Comparison of ENCODE assay signal across 7 cellular contexts in genomic region chr6:32254761-32255211, GRCh38. TPM values are rescaled to one million over a fixed set of nuclear protein-coding genes. Genes with fewer than 3 reads are reported as not detected.
DNase-seq lines count a peak whose midpoint lies in the region; ATAC-seq and TF ChIP-seq lines count a peak whose summit lies in the region.

No MANE protein-coding gene starts in this region.

- peak overlapping the region; percentile 85 for H3K4me3 Mint-ChIP-seq in memory B cell

- no peaks in the 10 kb centered on the region for H3K79me2 ChIP-seq in OCI-LY7 (ENCODE audit: insufficient read depth, low read depth, low read length)

- no peak for TF ChIP-seq CTCF in OCI-LY7 (conservative IDR thresholded peaks at IDR 0.05; ENCODE audit: low read length)

- no peaks in the 10 kb centered on the region for H3K9me2 ChIP-seq in OCI-LY7 (ENCODE audit: insufficient read depth, low read length)

- peak overlapping the region; percentile 94 for H3K27ac Mint-ChIP-seq in memory B cell

- no peak for DNase-seq in OCI-LY7 (ENCODE audit: low spot score)
- DNase-seq in memory B cell (ENCODE audit: low spot score in 2 of 2), result no peak
- no peak for DNase-seq in NCI-H1105 treated with DMSO at 0.1 percent for 48 hours (lab: John Stamatoyannopoulos, UW)

- 45% methylated on average over 12 of the region's 12 CpGs for WGBS in thymus

- no peak for ATAC-seq in memory B cell (ENCODE audit: low read depth)
- no peak for ATAC-seq in HG02840 (IDR thresholded peaks at IDR 0.05; ENCODE audit: low FRiP score, unreplicated experiment)
- ATAC-seq in GM21390 (IDR thresholded peaks at IDR 0.05; ENCODE audit: unreplicated experiment), result no peak

- H3K4me1 ChIP-seq in OCI-LY7 (ENCODE audit: insufficient read depth, low read length, poor library complexity, severe bottlenecking) (peaks cover 12% of the 10 kb centered on the region), duodenal mucosa (ENCODE audit: control insufficient read depth in 1 of 2, insufficient read depth in 2 of 2, low read length in 2 of 2) (peaks cover 3 to 5% of the 10 kb centered on the region in 2 donors), thymus (ENCODE audit: control insufficient read depth, insufficient read depth, low read length) (peaks cover 3% of the 10 kb centered on the region)

- H3K27ac ChIP-seq in OCI-LY7 (ENCODE audit: low read depth, low read length, poor library complexity, severe bottlenecking) (no peak overlapping the region), duodenal mucosa (ENCODE audit: low read depth, low read length) (peak overlapping the region; percentile 34), thymus (ENCODE audit: low read depth) (peak overlapping the region; percentile 87)

- POLR2A ChIA-PET in OCI-LY7 (lab: Charles Lee), result interaction anchor here (0.6 to 1.3 kb wide), 4 partner anchors 9 to 542 kb away, joined by 3 to 5 read pairs (median 4); no protein-coding TSS in a partner anchor

- no peaks in the 10 kb centered on the region for H3K27me3 Mint-ChIP-seq in memory B cell

- H4K20me1 ChIP-seq in OCI-LY7 (ENCODE audit: insufficient read depth, low read length), result no peaks in the 10 kb centered on the region

- BruUV-seq in OCI-LY7 (replicated peaks; lab: Mats Ljungman, UMichigan), result no TSS peak

- H3K27me3 ChIP-seq in duodenal mucosa (ENCODE audit: control insufficient read depth in 1 of 2, insufficient read depth in 2 of 2, low read length in 2 of 2), result no peaks in the 10 kb centered on the region
- no peaks in the 10 kb centered on the region for H3K27me3 ChIP-seq in thymus (ENCODE audit: control insufficient read depth, insufficient read depth)

- peak overlapping the region in 1 of 2 donors; percentile 8 for H3K9ac ChIP-seq in duodenal mucosa (ENCODE audit: low read depth in 1 of 2, low read length in 2 of 2)

- peaks cover 2% of the 10 kb centered on the region; the same call in 1 of the 2 replicates for H3K9me3 ChIP-seq in OCI-LY7 (ENCODE audit: low read length)
- no peaks in the 10 kb centered on the region for H3K9me3 ChIP-seq in duodenal mucosa (ENCODE audit: control insufficient read depth in 1 of 2, low read length in 2 of 2)
- no peaks in the 10 kb centered on the region for H3K9me3 ChIP-seq in thymus (ENCODE audit: control insufficient read depth)

- no peaks in the 10 kb centered on the region; the same call in 1 of the 2 replicates for H3K36me3 ChIP-seq in OCI-LY7 (ENCODE audit: insufficient read depth, low read length)
- H3K36me3 ChIP-seq in duodenal mucosa (ENCODE audit: control insufficient read depth in 1 of 2, insufficient read depth in 2 of 2, low read length in 2 of 2), result no peaks in the 10 kb centered on the region
- H3K36me3 ChIP-seq in thymus (ENCODE audit: control insufficient read depth, insufficient read depth), result no peaks in the 10 kb centered on the region

- no peak overlapping the region for H3K4me3 ChIP-seq in OCI-LY7 (ENCODE audit: low read depth, low read length, poor library complexity, severe bottlenecking)
- peak overlapping the region; percentile 7 to 57 for H3K4me3 ChIP-seq in duodenal mucosa (ENCODE audit: low read depth in 1 of 2, low read length in 2 of 2)
- peak overlapping the region; percentile 37 for H3K4me3 ChIP-seq in thymus (ENCODE audit: low read length)

- peak overlapping the region; percentile 23; the same call in 1 of the 2 replicates for H2AFZ ChIP-seq in OCI-LY7 (ENCODE audit: low read length)

- CTCF ChIA-PET in OCI-LY7 (lab: Charles Lee; ENCODE audit: unreplicated experiment), result no interaction called here

- intact Hi-C loops in OCI-LY7 (cut with micrococcal nuclease; ENCODE audit: unreplicated experiment), result no loop called here

- H3K4me2 ChIP-seq in OCI-LY7 (ENCODE audit: low read length), result no peak overlapping the region

- H3K4me1 Mint-ChIP-seq in memory B cell, result peaks cover 32% of the 10 kb centered on the region

- H3K36me3 Mint-ChIP-seq in memory B cell, result peaks cover 7% of the 10 kb centered on the region

- peaks cover 2% of the 10 kb centered on the region for H3K9me3 Mint-ChIP-seq in memory B cell

RNA-seq across cellular contexts. Expression of gene NOTCH4, which starts 30.9 kb away (rescaled TPM):
- total RNA-seq in OCI-LY7 (2014; rRNA removed; shearing (Covaris generic)), result 0.93 and 1.4 TPM in 2 replicates
- total RNA-seq in OCI-LY7 (2022), result 2.1 and 2.4 TPM in 2 replicates
- polyA plus RNA-seq in thymus, result 32.7 TPM
